In genomic region chr9:128702445-128702948, GRCh38 we compare ENCODE assay signal across 1 cellular context.
TF ChIP-seq lines count a peak whose summit lies in the region.

TSS of gene PKN3 (plus strand) at chr9:128702503. CDS start at chr9:128702916, 413 bp downstream.

TF ChIP-seq in K562, 482 proteins besides CTCF, POLR2A, EP300 and RAD21 (continued from another document and continues in another):
- TF ChIP-seq DMBX1 (CRISPR knock-in tag; IDR thresholded peaks at IDR 0.05; ENCODE audit: borderline replicate concordance) = no peak
- TF ChIP-seq ETV6 (IDR thresholded peaks at IDR 0.05; ENCODE audit: borderline replicate concordance in 1 of 2, low read depth in 2 of 2, low read length in 1 of 2) = no peak
- TF ChIP-seq ETV6 (CRISPR knock-in tag; IDR thresholded peaks at IDR 0.05; ENCODE audit: borderline replicate concordance) = no peak
- no peak for TF ChIP-seq KDM4B (IDR thresholded peaks at IDR 0.05; ENCODE audit: borderline replicate concordance in 2 of 2, low read depth in 1 of 2)
- TF ChIP-seq MYNN (IDR thresholded peaks at IDR 0.05) = no peak
- TF ChIP-seq MYNN (CRISPR knock-in tag; IDR thresholded peaks at IDR 0.05) = no peak
- TF ChIP-seq MTF1 (CRISPR knock-in tag; IDR thresholded peaks at IDR 0.05; ENCODE audit: borderline replicate concordance) = no peak
- no peak for TF ChIP-seq GATA2 (CRISPR knock-in tag; IDR thresholded peaks at IDR 0.05)
- peak in 1 of 3 experiments; percentile 72; a peak in 2 of 6 replicates for TF ChIP-seq ZBTB11 (CRISPR knock-in tag; IDR thresholded peaks at IDR 0.05)
- TF ChIP-seq LARP7 (IDR thresholded peaks at IDR 0.05) = no peak
- no peak for TF ChIP-seq TBL1XR1 (IDR thresholded peaks at IDR 0.05; ENCODE audit: low read length in 2 of 2)
- no peak for TF ChIP-seq HBP1 (CRISPR knock-in tag; IDR thresholded peaks at IDR 0.05)
- no peak for TF ChIP-seq TAF9B (IDR thresholded peaks at IDR 0.05; ENCODE audit: partially characterized antibody)
- TF ChIP-seq KAT2B (IDR thresholded peaks at IDR 0.05; ENCODE audit: low read depth, low read length) = peak; percentile 20
- no peak for TF ChIP-seq ZNF609 (CRISPR knock-in tag; IDR thresholded peaks at IDR 0.05; ENCODE audit: borderline replicate concordance)
- TF ChIP-seq MCM5 (IDR thresholded peaks at IDR 0.05; ENCODE audit: low read depth) = no peak
- TF ChIP-seq E2F8 (IDR thresholded peaks at IDR 0.05; ENCODE audit: low read depth, partially characterized antibody) = no peak
- TF ChIP-seq ZNF280B (CRISPR knock-in tag; IDR thresholded peaks at IDR 0.05) = no peak
- no peak for TF ChIP-seq ZNF644 (tag; IDR thresholded peaks at IDR 0.05; ENCODE audit: low read depth)
- no peak for TF ChIP-seq MIER1 (IDR thresholded peaks at IDR 0.05; ENCODE audit: low read depth)
- TF ChIP-seq C11orf30 (IDR thresholded peaks at IDR 0.05; ENCODE audit: low read depth) = no peak
- TF ChIP-seq ATF7 (IDR thresholded peaks at IDR 0.05) = peak; percentile 81
- peak; percentile 57 for TF ChIP-seq SUPT5H (IDR thresholded peaks at IDR 0.05)
- no peak for TF ChIP-seq ZNF699 (CRISPR knock-in tag; IDR thresholded peaks at IDR 0.05; ENCODE audit: insufficient replicate concordance)
- no peak for TF ChIP-seq POU5F1 (IDR thresholded peaks at IDR 0.05; ENCODE audit: borderline replicate concordance, low read depth, low read length, partially characterized antibody)
- no peak for TF ChIP-seq PHB (CRISPR knock-in tag; IDR thresholded peaks at IDR 0.05)
- no peak for TF ChIP-seq MCM3 (IDR thresholded peaks at IDR 0.05)
- TF ChIP-seq U2AF1 (optimal IDR thresholded peaks at IDR 0.05; ENCODE audit: low read depth, low read length) = peak; percentile 94
- peak; percentile 39 to 53 for TF ChIP-seq NRF1 (conservative IDR thresholded peaks at IDR 0.05 in 1 of 2, IDR thresholded peaks at IDR 0.05 in 1 of 2)
- no peak for TF ChIP-seq EHMT2 (IDR thresholded peaks at IDR 0.05)
- TF ChIP-seq CBX2 (IDR thresholded peaks at IDR 0.05; ENCODE audit: insufficient read depth, low read length, poor library complexity, severe bottlenecking) = no peak
- TF ChIP-seq NFIX (CRISPR knock-in tag; IDR thresholded peaks at IDR 0.05; ENCODE audit: low read depth) = no peak
- no peak for TF ChIP-seq CBFA2T2 (conservative IDR thresholded peaks at IDR 0.05)
- no peak for TF ChIP-seq IRF2 (CRISPR knock-in tag; IDR thresholded peaks at IDR 0.05)
- no peak for TF ChIP-seq TCF15 (CRISPR knock-in tag; IDR thresholded peaks at IDR 0.05)
- TF ChIP-seq CHAMP1 (IDR thresholded peaks at IDR 0.05) = no peak
- TF ChIP-seq NCOR1 (IDR thresholded peaks at IDR 0.05) = no peak
- TF ChIP-seq NUFIP1 (IDR thresholded peaks at IDR 0.05; ENCODE audit: partially characterized antibody) = no peak
- no peak for TF ChIP-seq SNAPC5 (CRISPR knock-in tag; IDR thresholded peaks at IDR 0.05)
- TF ChIP-seq FOXJ2 (tag; IDR thresholded peaks at IDR 0.05) = no peak
- no peak for TF ChIP-seq ZNF740 (CRISPR knock-in tag; IDR thresholded peaks at IDR 0.05)
- no peak for TF ChIP-seq ZNF740 (tag; IDR thresholded peaks at IDR 0.05)
- peak in 1 of 2 experiments; percentile 47; a peak in 1 of 4 replicates for TF ChIP-seq SIN3A (IDR thresholded peaks at IDR 0.05; ENCODE audit: borderline replicate concordance in 2 of 2, control insufficient read depth in 1 of 2, low read depth in 2 of 2, low read length in 2 of 2)
- TF ChIP-seq GABPA (tag; conservative IDR thresholded peaks at IDR 0.05; ENCODE audit: low read depth) = peak; percentile 40; the same call in 1 of the 2 replicates
